In the genomic region with DNA sequence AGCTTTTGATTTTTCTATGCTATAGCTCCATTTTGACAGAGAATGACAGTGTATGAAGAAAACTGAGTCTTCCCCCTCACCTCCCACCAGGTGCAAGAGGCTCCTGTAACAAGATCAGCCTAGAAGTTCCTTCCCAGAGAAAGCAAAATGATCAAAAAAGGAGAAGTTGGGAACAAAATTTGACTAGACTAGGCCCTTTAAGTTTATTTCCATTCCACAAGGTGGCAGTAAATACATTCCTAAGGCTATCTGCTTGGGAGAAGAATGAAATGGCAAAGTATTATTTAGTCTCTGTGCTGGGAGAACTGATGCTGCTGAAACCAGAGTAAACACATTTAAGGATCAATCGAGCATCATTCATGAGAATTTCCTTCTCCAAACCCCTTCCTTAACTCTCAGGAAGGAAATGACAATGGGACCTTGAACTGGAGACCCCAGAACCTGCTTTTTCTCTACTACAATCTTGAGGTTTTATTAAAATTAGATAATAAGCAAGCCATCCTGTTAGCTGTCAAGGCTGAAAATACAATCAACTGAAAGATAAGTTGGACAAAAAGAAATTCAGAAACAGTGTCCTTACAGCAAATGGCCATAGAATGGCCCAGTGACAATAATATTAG, we compare ENCODE assay signal across 8 cellular contexts.
DNase-seq lines count a peak whose midpoint lies in the region; ATAC-seq and TF ChIP-seq lines count a peak whose summit lies in the region.

No MANE protein-coding gene starts in this region.

- H3K4me1 Mint-ChIP-seq in CD14-positive monocyte = peaks cover 14% of the 10 kb centered on the region

- H2AFZ ChIP-seq in osteoblast (ENCODE audit: low read length) = peak overlapping the region; percentile 47

- H3K27ac ChIP-seq in esophagus squamous epithelium (no peak overlapping the region), osteoblast (ENCODE audit: low read depth, low read length) (no peak overlapping the region)

- no peak overlapping the region for H3K4me3 Mint-ChIP-seq in CD14-positive monocyte

- no peak for TF ChIP-seq POLR2A in esophagus squamous epithelium (IDR thresholded peaks at IDR 0.05)

- intact Hi-C loops in CD14-positive monocyte (cut with micrococcal nuclease) = loop anchor here in 1 of 2 donors (5.0 kb wide), 1 partner anchor 835 kb away; no protein-coding TSS in a partner anchor
- intact Hi-C loops in esophagus squamous epithelium (cut with DNase I) = loop anchor here (5.0 kb wide), 2 partner anchors 460 to 840 kb away; partner anchors contain the start of gene GAS1

- no peaks in the 10 kb centered on the region for H4K20me1 ChIP-seq in osteoblast (ENCODE audit: insufficient read depth, low read length)

- no peak for ATAC-seq in GM18861 (IDR thresholded peaks at IDR 0.05; ENCODE audit: unreplicated experiment)

- H3K27ac Mint-ChIP-seq in CD14-positive monocyte = peak overlapping the region in 3 of 7 donors; percentile 5 to 53 (median 28)

- TF ChIP-seq CTCF in CD14-positive monocyte (IDR thresholded peaks at IDR 0.05) (peak; percentile 65), HFF-Myc (IDR thresholded peaks at IDR 0.05; ENCODE audit: low read depth, low read length, missing control alignments) (peak; percentile 34), esophagus squamous epithelium (IDR thresholded peaks at IDR 0.05) (peak; percentile 48 to 74 (median 56)), osteoblast (IDR thresholded peaks at IDR 0.05; ENCODE audit: extremely low read depth, low read depth, low read length) (peak; percentile 63)

- H3K9me3 ChIP-seq in esophagus squamous epithelium (no peaks in the 10 kb centered on the region), osteoblast (ENCODE audit: low read depth, low read length) (no peaks in the 10 kb centered on the region)

- H3K36me3 ChIP-seq in esophagus squamous epithelium (no peaks in the 10 kb centered on the region), osteoblast (ENCODE audit: insufficient read depth, low read length) (no peaks in the 10 kb centered on the region)

- peaks cover 0 to 4% (median 2%) of the 10 kb centered on the region in 3 donors for H3K27me3 Mint-ChIP-seq in CD14-positive monocyte (ENCODE audit: low read depth in 3 of 3)

- no peak overlapping the region for H3K4me2 ChIP-seq in osteoblast (ENCODE audit: insufficient read depth, low read length)

- H3K79me2 ChIP-seq in osteoblast (ENCODE audit: insufficient read depth, low read length) = no peaks in the 10 kb centered on the region

- H3K4me3 ChIP-seq in HFF-Myc (replicated peaks; ENCODE audit: low read depth, low read length) (no peak overlapping the region), esophagus squamous epithelium (no peak overlapping the region), osteoblast (ENCODE audit: insufficient read depth, low read length) (no peak overlapping the region)

- H3K9me3 Mint-ChIP-seq in CD14-positive monocyte = no peaks in the 10 kb centered on the region

- DNase-seq in CD14-positive monocyte (ENCODE audit: low spot score) (no peak), HFF-Myc (ENCODE audit: extremely low read depth, low read depth) (peak; percentile 47), RPMI8226 (peak; percentile 22), esophagus squamous epithelium (lab: John Stamatoyannopoulos, UW) (no peak), osteoblast (ENCODE audit: insufficient read length, low spot score, missing footprints) (peak; percentile 78)
- no peak for DNase-seq in NK-92 treated with Interleukin-12 subunit alpha and Interleukin-12 subunit beta, amount 100 ng/mL, for 24 hours (lab: John Stamatoyannopoulos, UW)
- DNase-seq in stimulated activated CD4-positive, alpha-beta T cell treated with anti-CD3 and anti-CD28 coated beads, Interleukin-2, amount 100 ng/mL, for 24 hours = no peak

- H3K4me1 ChIP-seq in esophagus squamous epithelium = no peaks in the 10 kb centered on the region
- no peaks in the 10 kb centered on the region for H3K4me1 ChIP-seq in osteoblast (ENCODE audit: insufficient read depth, low read length)

- H3K27me3 ChIP-seq in esophagus squamous epithelium (no peaks in the 10 kb centered on the region), osteoblast (ENCODE audit: insufficient read depth, low read length) (no peaks in the 10 kb centered on the region)

- peaks cover 0 to 2% of the 10 kb centered on the region in 2 donors for H3K36me3 Mint-ChIP-seq in CD14-positive monocyte

- 0% methylated on average over 1 of the region's 1 CpG for WGBS in esophagus squamous epithelium, 2 donors

Comparison
In these comparisons a context has a peak if more than half of its experiments do, and no peak if none do; other contexts are left out.
1. DNase-seq: peak in HFF-Myc (single experiment), RPMI8226 (single experiment) and osteoblast (single experiment); none in CD14-positive monocyte (single experiment), esophagus squamous epithelium (single experiment), NK-92 treated with Interleukin-12 subunit alpha and Interleukin-12 subunit beta, amount 100 ng/mL, for 24 hours (single experiment) and stimulated activated CD4-positive, alpha-beta T cell treated with anti-CD3 and anti-CD28 coated beads, Interleukin-2, amount 100 ng/mL, for 24 hours (0 of 2).
2. Peak in every context shown above with its lines, with median percentiles within 50 percentile points of each other: CTCF ChIP-seq.